Comparison of ENCODE assay signal across 1 cellular context in the genomic region with DNA sequence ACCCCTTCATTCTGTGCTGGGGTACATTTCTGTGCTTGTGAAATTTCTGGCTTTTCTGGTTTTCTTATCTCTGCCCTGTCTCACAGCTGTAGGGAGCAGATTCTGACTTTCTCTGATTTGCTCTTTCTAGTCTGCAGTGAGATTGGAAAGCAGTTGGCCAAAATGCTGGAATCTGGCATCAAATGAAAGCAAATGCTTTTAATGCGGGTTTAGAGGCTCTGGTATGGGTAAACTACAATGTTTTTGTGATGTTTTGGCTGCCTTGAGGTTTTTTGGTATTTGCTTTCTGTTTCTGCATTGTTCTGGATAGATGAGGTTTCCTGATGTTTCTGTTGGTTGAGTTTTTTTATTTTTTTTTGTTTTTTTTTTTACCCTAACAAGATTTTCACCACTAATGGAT.
TF ChIP-seq lines count a peak whose summit lies in the region.

No MANE protein-coding gene starts in this region.

TF ChIP-seq in GM12878, 131 proteins besides CTCF, POLR2A, EP300 and RAD21:
- TF ChIP-seq ZNF384 (IDR thresholded peaks at IDR 0.05; ENCODE audit: borderline replicate concordance, low read depth, low read length) (0 out of 2 replicates have a peak, but pooled peaks have one; percentile 12), FOXK2 (IDR thresholded peaks at IDR 0.05) (no peak), HDGF (IDR thresholded peaks at IDR 0.05) (no peak)
